Comparison of ENCODE assay signal across 20 cellular contexts in the genomic region with DNA sequence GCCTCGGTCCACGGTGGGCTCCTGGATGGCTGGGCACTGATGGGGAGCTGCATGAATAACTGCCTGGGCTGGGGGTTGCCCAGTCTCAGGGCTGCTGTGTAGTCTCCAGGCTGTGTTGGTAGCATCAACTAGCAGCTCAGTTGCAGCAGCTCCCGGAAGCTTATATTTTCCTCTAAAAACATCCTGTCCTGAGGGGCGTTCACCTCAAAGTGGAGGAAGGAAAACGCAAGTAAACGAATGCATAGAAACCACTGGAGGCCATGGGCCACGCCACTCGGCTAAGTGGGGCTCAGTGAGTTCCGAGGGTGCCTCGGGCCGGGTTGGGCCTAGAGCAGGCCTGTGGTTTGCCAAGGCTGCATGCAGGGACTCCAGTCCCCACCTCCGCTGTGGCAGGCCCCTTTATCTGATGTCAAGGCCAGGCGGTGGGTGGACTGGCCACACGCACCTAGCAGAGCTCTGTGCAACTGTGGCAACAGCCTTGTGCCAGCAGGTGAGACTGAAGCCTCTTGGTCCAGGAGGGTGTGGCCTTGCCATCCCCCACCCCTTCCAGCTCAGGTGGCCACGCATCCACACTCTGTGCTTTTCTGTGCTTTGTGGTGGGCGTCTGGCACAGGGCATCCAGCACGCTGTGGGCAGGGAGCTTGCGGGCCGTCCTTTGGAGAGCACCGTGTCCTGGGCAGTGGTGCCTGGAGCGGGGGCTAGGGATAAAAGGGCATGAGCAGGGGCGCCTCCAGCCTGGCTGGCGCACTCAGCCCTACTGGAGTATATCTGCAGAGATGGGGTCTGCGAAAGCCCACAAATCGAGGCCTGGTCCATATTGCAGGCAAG. TPM values are rescaled to one million over a fixed set of nuclear protein-coding genes. Genes with fewer than 3 reads are reported as not detected.
DNase-seq lines count a peak whose midpoint lies in the region; ATAC-seq and TF ChIP-seq lines count a peak whose summit lies in the region.
"Had no signal": no experiment of that assay in that cellular context is flagged by ENCODE, and none has a peak within 500 bp of the region (broad histone marks: within the 10 kb centered on the region; RNA-seq: fewer than 3 reads in every experiment).

No MANE protein-coding gene starts in this region.

- peaks cover 98% of the 10 kb centered on the region for H3K4me1 ChIP-seq in effector memory CD4-positive, alpha-beta T cell (ENCODE audit: control insufficient read depth, insufficient read depth, low read length, poor library complexity, severe bottlenecking)
- no peaks in the 10 kb centered on the region for H3K4me1 ChIP-seq in A673 (ENCODE audit: insufficient read depth, low read length, poor library complexity, severe bottlenecking)

- peak overlapping the region; percentile 79 for H3K4me3 Mint-ChIP-seq in activated naive CD4-positive, alpha-beta T cell treated with anti-CD3 and anti-CD28 coated beads for 36 hours
- no peak overlapping the region for H3K4me3 Mint-ChIP-seq in WTC11
- H3K4me3 Mint-ChIP-seq in stimulated activated memory B cell treated with anti-CD40 and anti-IgM and Interleukin-4, amounts not matched to agents 10 μg/mL and 1 μg/mL and 100 μg/mL, for 72 hours, result no peak overlapping the region
- H3K4me3 Mint-ChIP-seq: activated B cell treated with CpG ODN at 0.5 μM for 24 hours; stimulated activated naive B cell treated with anti-CD40 and anti-IgM and Interleukin-4, amounts not matched to agents 10 μg/mL and 1 μg/mL and 100 μg/mL, for 72 hours had no signal

- CTCF ChIA-PET in activated naive CD4-positive, alpha-beta T cell treated with anti-CD3 and anti-CD28 coated beads for 36 hours (lab: Charles Lee), result interaction anchor here (1.0 to 25.4 kb wide), 5 partner anchors 10 to 88 kb away, joined by 3 to 437 read pairs (median 269); partner anchors contain the start of gene TCF7
- CTCF ChIA-PET in WTC11 (lab: Charles Lee) (interaction anchor here (1.0 to 3.1 kb wide), 5 partner anchors 10 to 397 kb away, joined by 3 to 22 read pairs (median 4); no protein-coding TSS in a partner anchor), A673 (lab: Charles Lee) (no interaction called here)

- TF ChIP-seq CTCF in WTC11 (IDR thresholded peaks at IDR 0.05) (no peak), A673 (conservative IDR thresholded peaks at IDR 0.05; ENCODE audit: low read depth, low read length) (no peak)

- BruUV-seq in A673 (replicated peaks; lab: Mats Ljungman, UMichigan), result no TSS peak

- no peaks in the 10 kb centered on the region for H3K9me3 Mint-ChIP-seq in activated naive CD4-positive, alpha-beta T cell treated with anti-CD3 and anti-CD28 coated beads for 36 hours
- no peaks in the 10 kb centered on the region for H3K9me3 Mint-ChIP-seq in WTC11
- no peaks in the 10 kb centered on the region for H3K9me3 Mint-ChIP-seq in stimulated activated memory B cell treated with anti-CD40 and anti-IgM and Interleukin-4, amounts not matched to agents 10 μg/mL and 1 μg/mL and 100 μg/mL, for 72 hours
- H3K9me3 Mint-ChIP-seq: activated B cell treated with CpG ODN at 0.5 μM for 24 hours; stimulated activated naive B cell treated with anti-CD40 and anti-IgM and Interleukin-4, amounts not matched to agents 10 μg/mL and 1 μg/mL and 100 μg/mL, for 72 hours had no signal

- H3K27ac ChIP-seq in effector memory CD4-positive, alpha-beta T cell (ENCODE audit: insufficient read depth, low read length, poor library complexity, severe bottlenecking), result peak overlapping the region; percentile 98
- no peak overlapping the region for H3K27ac ChIP-seq in A673 (ENCODE audit: low read depth, low read length, poor library complexity, severe bottlenecking)
- H3K27ac ChIP-seq: vagina had no signal

- POLR2A ChIA-PET in WTC11 (lab: Charles Lee), result interaction anchor here (0.8 kb wide), 1 partner anchor 29 kb away, joined by 3 read pairs; no protein-coding TSS in a partner anchor
- POLR2A ChIA-PET in A673 (lab: Charles Lee; ENCODE audit: low non-redundant PET), result no interaction called here

- H3K36me3 ChIP-seq in effector memory CD4-positive, alpha-beta T cell (ENCODE audit: control insufficient read depth, insufficient read depth, low read length), result peaks cover 41% of the 10 kb centered on the region
- peaks cover 9% of the 10 kb centered on the region for H3K36me3 ChIP-seq in A673 (ENCODE audit: insufficient read depth, low read length, poor library complexity, severe bottlenecking)
- H3K36me3 ChIP-seq: vagina had no signal

- intact Hi-C loops in activated naive CD4-positive, alpha-beta T cell treated with anti-CD3 and anti-CD28 coated beads for 36 hours (cut with micrococcal nuclease), result loop anchor here (5.0 kb wide), 1 partner anchor 257 kb away; no protein-coding TSS in a partner anchor
- intact Hi-C loops in A673 (cut with micrococcal nuclease; ENCODE audit: unreplicated experiment), result no loop called here

- H3K27me3 ChIP-seq in effector memory CD4-positive, alpha-beta T cell (replicated peaks; ENCODE audit: control insufficient read depth, insufficient read depth, low read length, poor library complexity, severe bottlenecking), result no peaks in the 10 kb centered on the region
- H3K27me3 ChIP-seq in A673 (replicated peaks; ENCODE audit: insufficient read depth, low read depth, low read length, poor library complexity), result no peaks in the 10 kb centered on the region
- H3K27me3 ChIP-seq: vagina had no signal

- peak overlapping the region; percentile 90 for H3K27ac Mint-ChIP-seq in activated naive CD4-positive, alpha-beta T cell treated with anti-CD3 and anti-CD28 coated beads for 36 hours
- peak overlapping the region; percentile 45 for H3K27ac Mint-ChIP-seq in WTC11
- peak overlapping the region; percentile 86 for H3K27ac Mint-ChIP-seq in stimulated activated memory B cell treated with anti-CD40 and anti-IgM and Interleukin-4, amounts not matched to agents 10 μg/mL and 1 μg/mL and 100 μg/mL, for 72 hours
- H3K27ac Mint-ChIP-seq: activated B cell treated with CpG ODN at 0.5 μM for 24 hours; stimulated activated naive B cell treated with anti-CD40 and anti-IgM and Interleukin-4, amounts not matched to agents 10 μg/mL and 1 μg/mL and 100 μg/mL, for 72 hours had no signal

- H3K4me3 ChIP-seq in effector memory CD4-positive, alpha-beta T cell (ENCODE audit: insufficient read depth, low read depth, low read length, poor library complexity, severe bottlenecking), result peak overlapping the region; percentile 43
- no peak overlapping the region for H3K4me3 ChIP-seq in A673 (ENCODE audit: low read depth, low read length, poor library complexity, severe bottlenecking)
- H3K4me3 ChIP-seq: skin epidermis, vagina had no signal

- no peaks in the 10 kb centered on the region for H3K27me3 Mint-ChIP-seq in activated naive CD4-positive, alpha-beta T cell treated with anti-CD3 and anti-CD28 coated beads for 36 hours (ENCODE audit: low read depth)
- no peaks in the 10 kb centered on the region for H3K27me3 Mint-ChIP-seq in WTC11 (ENCODE audit: low read depth)
- no peaks in the 10 kb centered on the region for H3K27me3 Mint-ChIP-seq in stimulated activated memory B cell treated with anti-CD40 and anti-IgM and Interleukin-4, amounts not matched to agents 10 μg/mL and 1 μg/mL and 100 μg/mL, for 72 hours
- H3K27me3 Mint-ChIP-seq: activated B cell treated with CpG ODN at 0.5 μM for 24 hours; stimulated activated naive B cell treated with anti-CD40 and anti-IgM and Interleukin-4, amounts not matched to agents 10 μg/mL and 1 μg/mL and 100 μg/mL, for 72 hours had no signal

- H3K36me3 Mint-ChIP-seq in activated naive CD4-positive, alpha-beta T cell treated with anti-CD3 and anti-CD28 coated beads for 36 hours (ENCODE audit: low read depth), result peaks cover 55% of the 10 kb centered on the region
- H3K36me3 Mint-ChIP-seq in WTC11, result no peaks in the 10 kb centered on the region
- peaks cover 15% of the 10 kb centered on the region for H3K36me3 Mint-ChIP-seq in stimulated activated memory B cell treated with anti-CD40 and anti-IgM and Interleukin-4, amounts not matched to agents 10 μg/mL and 1 μg/mL and 100 μg/mL, for 72 hours

- no peaks in the 10 kb centered on the region for H3K9me3 ChIP-seq in effector memory CD4-positive, alpha-beta T cell (ENCODE audit: control insufficient read depth, low read length)
- H3K9me3 ChIP-seq in A673 (ENCODE audit: low read depth, low read length, poor library complexity, severe bottlenecking), result no peaks in the 10 kb centered on the region
- H3K9me3 ChIP-seq: vagina had no signal

- DNase-seq in activated naive CD4-positive, alpha-beta T cell treated with anti-CD3 and anti-CD28 coated beads for 36 hours, result peak; percentile 66
- DNase-seq in activated naive CD4-positive, alpha-beta T cell treated with Interleukin-2 at 50 U/mL for 16 hours, result no peak
- DNase-seq in WTC11 (ENCODE audit: low spot score) (no peak), NCI-H2107 treated with DMSO at 0.1 percent for 48 hours (lab: John Stamatoyannopoulos, UW; ENCODE audit: unreplicated experiment) (no peak), NCI-H524 (lab: John Stamatoyannopoulos, UW) (no peak), A673 (ENCODE audit: low spot score) (no peak)
- DNase-seq in effector memory CD4-positive, alpha-beta T cell, result no peak
- DNase-seq: activated B cell treated with CpG ODN at 0.5 μM for 24 hours; Calu3; effector CD4-positive, alpha-beta T cell; GDM1; MV-4-11; NCI-H2107; stimulated activated naive B cell treated with anti-CD40 and anti-IgM and Interleukin-4, amounts not matched to agents 10 μg/mL and 1 μg/mL and 100 μg/mL, for 72 hours; SW 1271 had no signal

- peaks cover 100% of the 10 kb centered on the region for H3K4me1 Mint-ChIP-seq in activated naive CD4-positive, alpha-beta T cell treated with anti-CD3 and anti-CD28 coated beads for 36 hours (ENCODE audit: low read depth)
- H3K4me1 Mint-ChIP-seq in WTC11, result peaks cover 8% of the 10 kb centered on the region
- peaks cover 97% of the 10 kb centered on the region for H3K4me1 Mint-ChIP-seq in stimulated activated memory B cell treated with anti-CD40 and anti-IgM and Interleukin-4, amounts not matched to agents 10 μg/mL and 1 μg/mL and 100 μg/mL, for 72 hours

- ATAC-seq in WTC11, result no peak
- ATAC-seq in stimulated activated memory B cell treated with anti-CD40 and anti-IgM and Interleukin-4, amounts not matched to agents 10 μg/mL and 1 μg/mL and 100 μg/mL, for 72 hours, result no peak
- ATAC-seq: HCT116; Panc1; stimulated activated naive B cell treated with anti-CD40 and anti-IgM and Interleukin-4, amounts not matched to agents 10 μg/mL and 1 μg/mL and 100 μg/mL, for 72 hours had no signal

RNA-seq across cellular contexts. Expression of gene TCF7, which starts 15.1 kb away (rescaled TPM):
- 10 to 100 TPM; 87.9 to 92.3 TPM for total RNA-seq in activated naive CD4-positive, alpha-beta T cell treated with anti-CD3 and anti-CD28 coated beads for 36 hours
- total RNA-seq in WTC11 (2021) (8.9 to 11.3 TPM (median 9.6 TPM) in 3 replicates), A673 (2021) (2.4 and 3.3 TPM in 2 replicates)

RNA-seq across cellular contexts. Expression of gene SKP1, which starts 47.1 kb away (rescaled TPM):
- 100 to 1,000 TPM; 307 to 309 TPM for total RNA-seq in activated naive CD4-positive, alpha-beta T cell treated with anti-CD3 and anti-CD28 coated beads for 36 hours
- 280 to 303 TPM (median 285 TPM) in 3 replicates for total RNA-seq in WTC11 (2021)
- total RNA-seq in A673 (2021), result 409 and 465 TPM in 2 replicates
